28 cellular contexts compared by ENCODE assay signal in genomic region chr12:1071182-1071581, GRCh38.
"Had no signal": no experiment of that assay in that cellular context is flagged by ENCODE, and none has a peak within 500 bp of the region (broad histone marks: within the 10 kb centered on the region; RNA-seq: fewer than 3 reads in every experiment).

No MANE protein-coding gene starts in this region.

- H3K4me1 Mint-ChIP-seq: neural crest cell had no signal

- H3K27me3 Mint-ChIP-seq: effector memory CD8-positive, alpha-beta T cell; naive B cell; natural killer cell treated with Interleukin-12 subunit alpha and Interleukin-12 subunit beta and Interleukin-15 and Interleukin-18, amount 100 ng/mL, for 72 hours; progenitor cell of endocrine pancreas; stimulated activated naive CD8-positive, alpha-beta T cell treated with anti-CD3 and anti-CD28 coated beads, Interleukin-15, amount 100 ng/mL, for 72 hours had no signal

- H3K27ac Mint-ChIP-seq: mesothelial cell of epicardium; natural killer cell treated with Interleukin-12 subunit alpha and Interleukin-12 subunit beta and Interleukin-15 and Interleukin-18, amount 100 ng/mL, for 72 hours; progenitor cell of endocrine pancreas had no signal

- H3K9ac ChIP-seq: parathyroid adenoma had no signal

- H3K9me3 ChIP-seq: gastrocnemius medialis, left lung, mucosa of descending colon, neutrophil, suprapubic skin, transverse colon, vagina had no signal

- H3K36me3 Mint-ChIP-seq: mesothelial cell of epicardium; natural killer cell treated with Interleukin-12 subunit alpha and Interleukin-12 subunit beta and Interleukin-15 and Interleukin-18, amount 100 ng/mL, for 72 hours had no signal

- H3K4me3 ChIP-seq: gastrocnemius medialis, left lung, mucosa of descending colon, smooth muscle cell, suprapubic skin, transverse colon, vagina had no signal

- ATAC-seq: effector memory CD8-positive, alpha-beta T cell; gastrocnemius medialis; left cardiac atrium; left lung; mucosa of descending colon; natural killer cell treated with Interleukin-12 subunit alpha and Interleukin-12 subunit beta and Interleukin-15 and Interleukin-18, amount 100 ng/mL, for 72 hours; sciatic nerve; stimulated activated naive CD8-positive, alpha-beta T cell treated with anti-CD3 and anti-CD28 coated beads, Interleukin-15, amount 100 ng/mL, for 72 hours had no signal

- FAIRE-seq: endometrium had no signal

- H3K36me3 ChIP-seq: gastrocnemius medialis, left lung, neutrophil, suprapubic skin, transverse colon, vagina had no signal

- H3K4me3 Mint-ChIP-seq: effector memory CD8-positive, alpha-beta T cell; mesothelial cell of epicardium; naive B cell; natural killer cell treated with Interleukin-12 subunit alpha and Interleukin-12 subunit beta and Interleukin-15 and Interleukin-18, amount 100 ng/mL, for 72 hours; neural crest cell; stimulated activated naive CD8-positive, alpha-beta T cell treated with anti-CD3 and anti-CD28 coated beads, Interleukin-15, amount 100 ng/mL, for 72 hours had no signal

- H3K27ac ChIP-seq: gastrocnemius medialis, left lung, neutrophil, parathyroid adenoma, suprapubic skin, transverse colon, vagina had no signal

- DNase-seq: cortex of kidney; effector memory CD8-positive, alpha-beta T cell; erythroblast; gastrocnemius medialis; head of caudate nucleus; left cardiac atrium; left lung; mesenchymal stem cell; mucosa of descending colon; naive B cell; stimulated activated CD4-positive, alpha-beta T cell treated with anti-CD3 and anti-CD28 coated beads, Interleukin-12 subunit alpha, Interleukin-12 subunit beta, amount 100 ng/mL, for 4 hours; stimulated activated CD4-positive, alpha-beta T cell treated with anti-CD3 and anti-CD28 coated beads, Interleukin-1b, Interleukin-23, amount 100 ng/mL, for 48 hours; stimulated activated CD4-positive, alpha-beta T cell treated with anti-CD3 and anti-CD28 coated beads, Interleukin-4, amount 100 ng/mL, for 1 hour; stimulated activated CD8-positive, alpha-beta memory T cell treated with anti-CD3 and anti-CD28 coated beads, Interleukin-4, amount 100 ng/mL, for 48 hours; stimulated activated naive CD4-positive, alpha-beta T cell; stimulated activated naive CD8-positive, alpha-beta T cell treated with anti-CD3 and anti-CD28 coated beads, Interleukin-15, amount 100 ng/mL, for 72 hours; transverse colon had no signal

- H3K4me1 ChIP-seq: left lung, parathyroid adenoma, suprapubic skin, vagina had no signal

- H3K4me2 ChIP-seq: smooth muscle cell had no signal

- H2AFZ ChIP-seq: parathyroid adenoma had no signal

- H3K9me3 Mint-ChIP-seq: effector memory CD8-positive, alpha-beta T cell; mesothelial cell of epicardium; naive B cell; natural killer cell treated with Interleukin-12 subunit alpha and Interleukin-12 subunit beta and Interleukin-15 and Interleukin-18, amount 100 ng/mL, for 72 hours; neural crest cell; stimulated activated naive CD8-positive, alpha-beta T cell treated with anti-CD3 and anti-CD28 coated beads, Interleukin-15, amount 100 ng/mL, for 72 hours had no signal

- H3K27me3 ChIP-seq: gastrocnemius medialis, left lung, neutrophil, suprapubic skin, transverse colon, vagina had no signal
